ENCODE assay signal across 29 cellular contexts in the genomic region with DNA sequence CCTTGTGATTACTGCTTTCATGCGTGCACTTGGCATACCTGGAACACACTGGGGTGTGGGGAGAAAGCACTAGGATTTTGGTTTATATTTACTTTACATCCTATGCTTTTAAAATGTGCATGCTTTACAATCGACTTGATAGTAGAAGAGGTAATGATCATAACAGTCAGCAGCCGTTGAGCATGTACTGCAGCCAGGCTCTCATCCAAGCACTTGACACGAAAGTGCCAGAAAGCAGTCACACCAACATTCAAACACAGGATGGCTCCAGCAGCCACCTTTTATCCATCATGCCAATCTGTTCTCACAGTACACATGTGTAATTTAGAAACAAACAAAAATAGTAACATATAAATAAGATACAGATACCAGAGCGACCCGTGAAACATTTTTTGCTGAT. TPM values are rescaled to one million over a fixed set of nuclear protein-coding genes. Genes with fewer than 3 reads are reported as not detected.
DNase-seq lines count a peak whose midpoint lies in the region; ATAC-seq, FAIRE-seq and TF ChIP-seq lines count a peak whose summit lies in the region.
"Had no signal": no experiment of that assay in that cellular context is flagged by ENCODE, and none has a peak within 500 bp of the region (broad histone marks: within the 10 kb centered on the region; RNA-seq: fewer than 3 reads in every experiment).

No MANE protein-coding gene starts in this region.

- H4K91ac ChIP-seq in neuronal stem cell (ENCODE audit: low read depth, low read length, poor library complexity): no peak overlapping the region

- H3K27me3 ChIP-seq in right cardiac atrium (ENCODE audit: control insufficient read depth, insufficient read depth) (no peaks in the 10 kb centered on the region), neuronal stem cell (ENCODE audit: control insufficient read depth in 3 of 3, insufficient read depth in 3 of 3, low read depth in 1 of 3, low read length in 3 of 3) (peaks cover 0 to 7% (median 0%) of the 10 kb centered on the region in 3 experiments)
- H3K27me3 ChIP-seq: right lobe of liver had no signal

- no peak for TF ChIP-seq CTCF in mesothelial cell of epicardium (IDR thresholded peaks at IDR 0.05; ENCODE audit: unreplicated experiment)

- 50% methylated on average over 6 of the region's 6 CpGs for WGBS in right cardiac atrium
- WGBS in neuronal stem cell (ENCODE audit: extremely low coverage in 2 of 2, insufficient read length in 2 of 2, insufficient replicate concordance in 1 of 2), 2 donors: no CpG with 5 or more reads among the region's 6 CpGs

- H3K27ac ChIP-seq in right cardiac atrium (ENCODE audit: low read length) (no peak overlapping the region), neuronal stem cell (replicated peaks; ENCODE audit: low read length) (no peak overlapping the region)
- H3K27ac ChIP-seq: esophagus squamous epithelium, KMS-11, right lobe of liver, tibial nerve had no signal

- peak; percentile 8 for DNase-seq in DMS79 treated with DMSO at 0.1 percent for 48 hours (lab: John Stamatoyannopoulos, UW)
- no peak for DNase-seq in DMS79 (lab: John Stamatoyannopoulos, UW)
- DNase-seq in left ventricle myocardium superior: no peak
- DNase-seq in right cardiac atrium: no peak
- peak in 1 of 2 experiments; percentile 2 for DNase-seq in mesothelial cell of epicardium (ENCODE audit: low spot score in 2 of 2, unreplicated experiment in 2 of 2)
- DNase-seq in urothelium cell line (ENCODE audit: low spot score): no peak
- DNase-seq in neuronal stem cell (ENCODE audit: low spot score): no peak
- no peak for DNase-seq in stimulated activated CD4-positive, alpha-beta T cell treated with anti-CD3 and anti-CD28 coated beads, Interleukin-4, amount 100 ng/mL, for 4 hours
- DNase-seq: 8988T; activated B cell treated with CpG ODN at 0.5 μM for 24 hours; activated gamma-delta T cell treated with Interleukin-2 at 50 U/mL for 16 hours; aorta; effector CD8-positive, alpha-beta T cell; esophagus squamous epithelium; GF-D8; left cardiac atrium; NCI-H2029; NCI-H524 treated with DMSO at 0.1 percent for 48 hours; nucleus accumbens; OCI-M1; right lobe of liver; stimulated activated naive B cell treated with anti-CD40 and anti-IgM and Interleukin-4, amounts not matched to agents 10 μg/mL and 1 μg/mL and 100 μg/mL, for 72 hours had no signal

- H2BK5ac ChIP-seq in neuronal stem cell (ENCODE audit: low read length): no peak overlapping the region

- H2BK15ac ChIP-seq in neuronal stem cell (ENCODE audit: low read length): no peak overlapping the region

- ATAC-seq in left ventricle myocardium superior: peak; percentile 47
- ATAC-seq in right cardiac atrium: no peak
- ATAC-seq: right lobe of liver; stimulated activated naive B cell treated with anti-CD40 and anti-IgM and Interleukin-4, amounts not matched to agents 10 μg/mL and 1 μg/mL and 100 μg/mL, for 72 hours had no signal

- no peak overlapping the region for H3K14ac ChIP-seq in neuronal stem cell (ENCODE audit: low read length)

- peaks cover 38% of the 10 kb centered on the region for H3K27me3 Mint-ChIP-seq in mesothelial cell of epicardium (ENCODE audit: low read depth)

- no peak overlapping the region for H3K18ac ChIP-seq in neuronal stem cell (ENCODE audit: low read length)

- H3K4me3 Mint-ChIP-seq in mesothelial cell of epicardium: peak overlapping the region; percentile 69
- H3K4me3 Mint-ChIP-seq: activated B cell treated with CpG ODN at 0.5 μM for 24 hours; stimulated activated naive B cell treated with anti-CD40 and anti-IgM and Interleukin-4, amounts not matched to agents 10 μg/mL and 1 μg/mL and 100 μg/mL, for 72 hours; T-helper 1 cell treated with Interleukin-12 subunit alpha and Interleukin-12 subunit beta and Interleukin-4 antibody, amounts not matched to agents 30 μg/mL and 1 μg/mL, for 36 hours had no signal

- H3K36me3 ChIP-seq in neuronal stem cell (replicated peaks in 1 of 2; ENCODE audit: control insufficient read depth in 2 of 2, insufficient read depth in 2 of 2, low read length in 2 of 2): peaks cover 16 to 24% of the 10 kb centered on the region in 2 donors
- H3K36me3 ChIP-seq: right lobe of liver had no signal

- H3K27ac Mint-ChIP-seq in mesothelial cell of epicardium: no peak overlapping the region
- H3K27ac Mint-ChIP-seq: activated B cell treated with CpG ODN at 0.5 μM for 24 hours; stimulated activated naive B cell treated with anti-CD40 and anti-IgM and Interleukin-4, amounts not matched to agents 10 μg/mL and 1 μg/mL and 100 μg/mL, for 72 hours; T-helper 1 cell treated with Interleukin-12 subunit alpha and Interleukin-12 subunit beta and Interleukin-4 antibody, amounts not matched to agents 30 μg/mL and 1 μg/mL, for 36 hours had no signal

- no peaks in the 10 kb centered on the region for H3K9me3 ChIP-seq in right cardiac atrium (ENCODE audit: control insufficient read depth, low read length)
- H3K9me3 ChIP-seq in neuronal stem cell (replicated peaks in 1 of 2; ENCODE audit: control insufficient read depth in 2 of 2, insufficient read depth in 1 of 2, low read depth in 1 of 2, low read length in 2 of 2): peaks cover 0 to 3% of the 10 kb centered on the region in 2 donors
- H3K9me3 ChIP-seq: right lobe of liver had no signal

- peaks cover 8% of the 10 kb centered on the region for H3K36me3 Mint-ChIP-seq in mesothelial cell of epicardium

- H3K4me1 ChIP-seq in right cardiac atrium (ENCODE audit: control insufficient read depth, insufficient read depth, low read length): no peaks in the 10 kb centered on the region
- H3K4me1 ChIP-seq in neuronal stem cell (ENCODE audit: control insufficient read depth in 2 of 2, insufficient read depth in 1 of 2, low read depth in 1 of 2, low read length in 2 of 2): peaks cover 2 to 6% of the 10 kb centered on the region in 2 donors
- H3K4me1 ChIP-seq: right lobe of liver had no signal

- H3K4ac ChIP-seq in neuronal stem cell (ENCODE audit: low read length): no peak overlapping the region

- H2AFZ ChIP-seq in neuronal stem cell (ENCODE audit: low read length): no peak overlapping the region

- H3K23ac ChIP-seq in neuronal stem cell (ENCODE audit: low read depth, low read length, poor library complexity): no peak overlapping the region

- no peak overlapping the region for H2BK120ac ChIP-seq in neuronal stem cell (ENCODE audit: low read depth, low read length)

- H3K9me3 Mint-ChIP-seq in mesothelial cell of epicardium: peaks cover 8% of the 10 kb centered on the region

- H2BK12ac ChIP-seq in neuronal stem cell (ENCODE audit: low read length): no peak overlapping the region

- H2AK5ac ChIP-seq in neuronal stem cell (ENCODE audit: low read depth, low read length): no peak overlapping the region

- H3K4me2 ChIP-seq in neuronal stem cell (ENCODE audit: insufficient read depth, low read length, poor library complexity, severe bottlenecking): no peak overlapping the region

- no peak overlapping the region for H4K8ac ChIP-seq in neuronal stem cell (ENCODE audit: low read depth, low read length)

- H3K9ac ChIP-seq in neuronal stem cell (ENCODE audit: low read depth, low read length, poor library complexity): no peak overlapping the region
- H3K9ac ChIP-seq: KMS-11 had no signal

- intact Hi-C loops in left ventricle myocardium superior (cut with micrococcal nuclease): no loop called here
- intact Hi-C loops in right cardiac atrium (cut with DNase I): no loop called here

- peaks cover 7% of the 10 kb centered on the region for H3K79me1 ChIP-seq in neuronal stem cell (ENCODE audit: low read depth, low read length)

- peaks cover 10% of the 10 kb centered on the region for H3K4me1 Mint-ChIP-seq in mesothelial cell of epicardium

- H3K4me3 ChIP-seq in right cardiac atrium (ENCODE audit: low read length) (no peak overlapping the region), neuronal stem cell (ENCODE audit: low read length in 2 of 2) (no peak overlapping the region)
- H3K4me3 ChIP-seq: right lobe of liver had no signal

- FAIRE-seq in urothelium cell line (lab: Jason Lieb, UNC): peak; percentile 17
- FAIRE-seq: H1 had no signal

RNA-seq across cellular contexts. Expression of a gene that starts 1.2 kb away (rescaled TPM):
- total RNA-seq in left ventricle myocardium superior (2.8 TPM), right cardiac atrium (1 to 10 TPM; 4.6 to 8.7 (median 6.7) TPM), mesothelial cell of epicardium (19.2 to 20.9 TPM (median 20.1 TPM) in 3 replicates)
- 5.6 TPM for polyA plus RNA-seq in right cardiac atrium
- 21.0 TPM for polyA plus RNA-seq in neuronal stem cell (2013, experiment 1 of 2)
- polyA plus RNA-seq in neuronal stem cell (2013, experiment 2 of 2): 22.3 TPM

RNA-seq across cellular contexts. Expression of a gene that starts 55.7 kb away (rescaled TPM):
- total RNA-seq in left ventricle myocardium superior: not detected
- total RNA-seq in right cardiac atrium: not detected
- polyA plus RNA-seq in right cardiac atrium: not detected
- not detected in 3 replicates for total RNA-seq in mesothelial cell of epicardium
- polyA plus RNA-seq in neuronal stem cell (2013, experiment 1 of 2): not detected
- not detected for polyA plus RNA-seq in neuronal stem cell (2013, experiment 2 of 2)
- total RNA-seq: activated CD8-positive, alpha-beta memory T cell treated with anti-CD3 and anti-CD28 coated beads for 36 hours; aorta; esophagus squamous epithelium; glomerular endothelial cell; H1; right lobe of liver; tibial nerve had no signal
- polyA plus RNA-seq: BJ had no signal
